ENCODE assay signal across 21 cellular contexts in the genomic region with DNA sequence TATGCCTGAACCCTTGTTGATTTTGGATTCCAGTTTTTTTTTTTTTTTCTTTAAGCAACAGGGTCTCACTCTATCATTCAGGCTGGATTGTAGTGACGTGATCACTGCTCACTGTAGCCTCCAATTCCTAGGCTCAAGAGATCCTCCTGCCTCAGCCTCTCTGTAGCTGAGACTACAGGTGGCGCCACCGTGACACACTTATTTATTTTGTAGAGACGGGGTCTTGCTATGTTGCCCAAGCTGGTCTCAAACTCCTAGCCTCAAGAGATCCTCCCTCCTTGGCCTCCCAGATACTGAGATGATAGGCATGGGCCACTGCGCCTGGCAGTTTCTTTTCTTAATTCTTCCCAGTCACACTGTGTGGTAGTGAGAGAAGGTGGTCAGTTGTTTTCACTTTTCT.
"Had no signal": no experiment of that assay in that cellular context is flagged by ENCODE, and none has a peak within 500 bp of the region (broad histone marks: within the 10 kb centered on the region; RNA-seq: fewer than 3 reads in every experiment).

No MANE protein-coding gene starts in this region.

- H2AFZ ChIP-seq: neural progenitor cell had no signal

- H3K27ac ChIP-seq: colonic mucosa, esophagus squamous epithelium, neural progenitor cell, ovary, sigmoid colon, stomach, testis, upper lobe of right lung had no signal

- ATAC-seq: left lobe of liver, upper lobe of right lung had no signal

- H3K4me2 ChIP-seq: neural progenitor cell had no signal

- H3K4me3 ChIP-seq: colonic mucosa, esophagus squamous epithelium, neural progenitor cell, ovary, sigmoid colon, stomach, testis, upper lobe of right lung had no signal

- H3K9ac ChIP-seq: neural progenitor cell had no signal

- H3K4me1 ChIP-seq: colonic mucosa, esophagus squamous epithelium, neural progenitor cell, sigmoid colon, stomach, testis, upper lobe of right lung had no signal

- H3K36me3 ChIP-seq: colonic mucosa, esophagus squamous epithelium, neural progenitor cell, ovary, sigmoid colon, stomach, upper lobe of right lung had no signal

- FAIRE-seq: endothelial cell of umbilical vein, keratinocyte, TTC549 had no signal

- H3K27me3 ChIP-seq: colonic mucosa, esophagus squamous epithelium, neural progenitor cell, ovary, stomach, testis, upper lobe of right lung had no signal

- DNase-seq: activated B cell treated with CpG ODN at 0.5 μM for 24 hours; activated effector memory CD4-positive, alpha-beta T cell treated with anti-CD3 and anti-CD28 coated beads, Interleukin-2, amount 50 U/mL, for 16 hours; activated T-cell treated with anti-CD3 and anti-CD28 coated beads, Interleukin-2, amount 50 U/mL, for 48 hours; amniotic stem cell; caudate nucleus; colonic mucosa; esophagus squamous epithelium; hippocampal formation; naive B cell; ovary; sigmoid colon; stimulated activated CD4-positive, alpha-beta T cell treated with anti-CD3 and anti-CD28 coated beads, Interleukin-1b, Interleukin-23, amount 100 ng/mL, for 48 hours; stomach; T-helper 2 cell; testis; upper lobe of right lung had no signal

- H3K9me3 ChIP-seq: colonic mucosa, esophagus squamous epithelium, ovary, testis, upper lobe of right lung had no signal
